In the genomic region with DNA sequence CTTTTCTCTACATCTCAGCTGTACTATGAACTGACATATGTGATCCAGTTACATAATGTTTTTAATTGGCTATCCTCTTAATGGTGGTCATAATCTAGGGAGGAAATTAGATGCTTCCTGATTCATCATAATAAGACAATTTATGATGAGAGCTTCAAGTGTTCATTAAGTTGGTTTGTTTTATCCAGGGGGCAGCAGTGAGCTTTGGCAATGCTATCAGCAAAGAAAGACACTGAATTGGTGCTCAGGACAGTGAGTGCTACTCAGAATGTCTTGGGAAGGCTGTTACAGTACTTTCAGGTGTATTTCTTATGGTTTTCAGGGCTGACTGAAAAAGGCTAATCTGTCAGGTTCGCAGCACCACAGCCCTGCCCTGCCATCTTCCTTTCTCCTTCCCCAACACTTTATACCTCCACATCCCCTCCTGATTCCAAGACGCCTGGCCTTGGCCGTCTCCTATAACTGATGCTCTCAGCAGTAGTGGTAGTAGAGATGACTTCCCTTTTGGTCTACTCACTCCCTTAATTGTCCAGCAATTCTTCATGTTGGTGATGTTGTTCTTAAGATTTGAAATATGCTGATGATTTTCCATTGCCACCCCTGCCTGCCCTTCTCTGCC, we compare ENCODE assay signal across 9 cellular contexts.
DNase-seq lines count a peak whose midpoint lies in the region; ATAC-seq and TF ChIP-seq lines count a peak whose summit lies in the region.
"Had no signal": no experiment of that assay in that cellular context is flagged by ENCODE, and none has a peak within 500 bp of the region (broad histone marks: within the 10 kb centered on the region; RNA-seq: fewer than 3 reads in every experiment).

No MANE protein-coding gene starts in this region.

- H3K36me3 ChIP-seq in ascending aorta, result no peaks in the 10 kb centered on the region
- H3K36me3 ChIP-seq: BLaER1 had no signal

- no peaks in the 10 kb centered on the region for H3K27me3 ChIP-seq in ascending aorta
- H3K27me3 ChIP-seq: BLaER1 had no signal

- H3K27ac ChIP-seq in ascending aorta, result no peak overlapping the region
- H3K27ac ChIP-seq: BLaER1 had no signal

- ATAC-seq in HG02981 (IDR thresholded peaks at IDR 0.05; ENCODE audit: unreplicated experiment) (peak; percentile 47), SK-N-SH treated with all-trans-retinoic acid at 6 μM for 48 hours (peak; percentile 61), GM18505 (IDR thresholded peaks at IDR 0.05; ENCODE audit: unreplicated experiment) (no peak)

- TF ChIP-seq CTCF in ascending aorta (IDR thresholded peaks at IDR 0.05), result peak; percentile 35 to 40 (median 39)

- intact Hi-C loops in ascending aorta (cut with DNase I), result no loop called here

- H3K4me1 ChIP-seq in ascending aorta, result no peaks in the 10 kb centered on the region

- no peaks in the 10 kb centered on the region for H3K9me3 ChIP-seq in ascending aorta

- TF ChIP-seq POLR2A in GM18505 (IDR thresholded peaks at IDR 0.05; ENCODE audit: borderline replicate concordance, extremely low read depth, insufficient read depth, insufficient read length), result no peak

- no peak overlapping the region for H3K4me3 ChIP-seq in ascending aorta
- H3K4me3 ChIP-seq: BLaER1 had no signal

- DNase-seq in NCI-H1436 (lab: John Stamatoyannopoulos, UW), result peak; percentile 36
- DNase-seq in NCI-H1436 treated with DMSO at 0.1 percent for 48 hours (lab: John Stamatoyannopoulos, UW), result no peak
- DNase-seq in ascending aorta (ENCODE audit: low spot score in 2 of 2), result no peak
- peak; percentile 62 for DNase-seq in inferior parietal cortex (ENCODE audit: extremely low spot score)
- DNase-seq in stimulated activated CD4-positive, alpha-beta T cell treated with anti-CD3 and anti-CD28 coated beads, TNF-alpha, amount 100 ng/mL, for 4 hours (ENCODE audit: low read depth in 3 of 3), result peak in 2 of 3 experiments; percentile 28 to 49

TF ChIP-seq in SK-N-SH treated with all-trans-retinoic acid at 6 μM for 48 hours, 23 proteins besides CTCF, POLR2A, EP300 and RAD21:
- TF ChIP-seq ZNF8 (CRISPR knock-in tag; IDR thresholded peaks at IDR 0.05) (no peak), RARB (CRISPR knock-in tag; IDR thresholded peaks at IDR 0.05) (no peak), SNAI2 (CRISPR knock-in tag; IDR thresholded peaks at IDR 0.05) (no peak), OSR1 (CRISPR knock-in tag; IDR thresholded peaks at IDR 0.05) (no peak), GLIS3 (CRISPR knock-in tag; IDR thresholded peaks at IDR 0.05) (no peak), ISL1 (CRISPR knock-in tag; IDR thresholded peaks at IDR 0.05) (no peak)
- TF ChIP-seq, protein P1, sequence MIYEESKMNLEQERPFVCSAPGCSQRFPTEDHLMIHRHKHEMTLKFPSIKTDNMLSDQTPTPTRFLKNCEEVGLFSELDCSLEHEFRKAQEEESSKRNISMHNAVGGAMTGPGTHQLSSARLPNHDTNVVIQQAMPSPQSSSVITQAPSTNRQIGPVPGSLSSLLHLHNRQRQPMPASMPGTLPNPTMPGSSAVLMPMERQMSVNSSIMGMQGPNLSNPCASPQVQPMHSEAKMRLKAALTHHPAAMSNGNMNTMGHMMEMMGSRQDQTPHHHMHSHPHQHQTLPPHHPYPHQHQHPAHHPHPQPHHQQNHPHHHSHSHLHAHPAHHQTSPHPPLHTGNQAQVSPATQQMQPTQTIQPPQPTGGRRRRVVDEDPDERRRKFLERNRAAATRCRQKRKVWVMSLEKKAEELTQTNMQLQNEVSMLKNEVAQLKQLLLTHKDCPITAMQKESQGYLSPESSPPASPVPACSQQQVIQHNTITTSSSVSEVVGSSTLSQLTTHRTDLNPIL (CRISPR knock-in tag; IDR thresholded peaks at IDR 0.05; ENCODE audit: low read depth), result no peak
- TF ChIP-seq, protein P2, sequence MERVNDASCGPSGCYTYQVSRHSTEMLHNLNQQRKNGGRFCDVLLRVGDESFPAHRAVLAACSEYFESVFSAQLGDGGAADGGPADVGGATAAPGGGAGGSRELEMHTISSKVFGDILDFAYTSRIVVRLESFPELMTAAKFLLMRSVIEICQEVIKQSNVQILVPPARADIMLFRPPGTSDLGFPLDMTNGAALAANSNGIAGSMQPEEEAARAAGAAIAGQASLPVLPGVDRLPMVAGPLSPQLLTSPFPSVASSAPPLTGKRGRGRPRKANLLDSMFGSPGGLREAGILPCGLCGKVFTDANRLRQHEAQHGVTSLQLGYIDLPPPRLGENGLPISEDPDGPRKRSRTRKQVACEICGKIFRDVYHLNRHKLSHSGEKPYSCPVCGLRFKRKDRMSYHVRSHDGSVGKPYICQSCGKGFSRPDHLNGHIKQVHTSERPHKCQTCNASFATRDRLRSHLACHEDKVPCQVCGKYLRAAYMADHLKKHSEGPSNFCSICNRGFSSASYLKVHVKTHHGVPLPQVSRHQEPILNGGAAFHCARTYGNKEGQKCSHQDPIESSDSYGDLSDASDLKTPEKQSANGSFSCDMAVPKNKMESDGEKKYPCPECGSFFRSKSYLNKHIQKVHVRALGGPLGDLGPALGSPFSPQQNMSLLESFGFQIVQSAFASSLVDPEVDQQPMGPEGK (CRISPR knock-in tag; IDR thresholded peaks at IDR 0.05; ENCODE audit: borderline replicate concordance), result no peak

Comparison
In these comparisons a context has a peak if more than half of its experiments do, and no peak if none do; other contexts are left out.
1. DNase-seq: peak in NCI-H1436 (single experiment), inferior parietal cortex (single experiment) and stimulated activated CD4-positive, alpha-beta T cell treated with anti-CD3 and anti-CD28 coated beads, TNF-alpha, amount 100 ng/mL, for 4 hours (2 of 3); none in NCI-H1436 treated with DMSO at 0.1 percent for 48 hours (single experiment) and ascending aorta (0 of 2).